8 cellular contexts compared by ENCODE assay signal in genomic region chr16:86510465-86511261, GRCh38. TPM values are rescaled to one million over a fixed set of nuclear protein-coding genes. Genes with fewer than 3 reads are reported as not detected.
A peak's percentile ranks its signal among the peaks of the same experiment; 100 is the strongest.
DNase-seq lines count a peak whose midpoint lies in the region; ATAC-seq and TF ChIP-seq lines count a peak whose summit lies in the region.

TSS of gene FOXF1 (plus strand) at chr16:86510527. CDS start at chr16:86510570, 43 bp downstream.

- H3K27ac ChIP-seq in right atrium auricular region, result peak within 1 kb of the TSS; percentile 54 to 78

- no peaks in the 10 kb centered on the region for H3K9me3 ChIP-seq in right atrium auricular region
- H3K9me3 ChIP-seq in skeletal muscle satellite cell (replicated peaks; ENCODE audit: low read length), result no peaks in the 10 kb centered on the region

- H3K4me3 ChIP-seq in right atrium auricular region, result peak within 1 kb of the TSS; percentile 46 to 63
- peak within 1 kb of the TSS; percentile 60 for H3K4me3 ChIP-seq in skeletal muscle satellite cell (ENCODE audit: low read length)

- no peaks in the 10 kb centered on the region for H3K9me3 Mint-ChIP-seq in activated CD4-positive, alpha-beta memory T cell treated with anti-CD3 and anti-CD28 coated beads, Interleukin-2, amount 10 ng/mL, durations not matched to agents 7 days and 5 days

- H3K4me3 Mint-ChIP-seq in activated CD4-positive, alpha-beta memory T cell treated with anti-CD3 and anti-CD28 coated beads, Interleukin-2, amount 10 ng/mL, durations not matched to agents 7 days and 5 days, result peak within 1 kb of the TSS; percentile 74

- POLR2A ChIA-PET in activated CD4-positive, alpha-beta memory T cell treated with anti-CD3 and anti-CD28 coated beads, Interleukin-2, amount 10 ng/mL, durations not matched to agents 7 days and 5 days (lab: Charles Lee), result no interaction called here

- peak within 1 kb of the TSS; percentile 78 for H3K4me2 ChIP-seq in skeletal muscle satellite cell (ENCODE audit: low read length)

- H3K36me3 Mint-ChIP-seq in activated CD4-positive, alpha-beta memory T cell treated with anti-CD3 and anti-CD28 coated beads, Interleukin-2, amount 10 ng/mL, durations not matched to agents 7 days and 5 days (ENCODE audit: low read depth), result peaks cover 10% of the 10 kb centered on the region

- peak within 1 kb of the TSS; percentile 44 for H3K27ac Mint-ChIP-seq in activated CD4-positive, alpha-beta memory T cell treated with anti-CD3 and anti-CD28 coated beads, Interleukin-2, amount 10 ng/mL, durations not matched to agents 7 days and 5 days

- H3K4me1 ChIP-seq in right atrium auricular region, result peaks cover 0 to 45% of the 10 kb centered on the region in 2 donors
- peaks cover 12% of the 10 kb centered on the region for H3K4me1 ChIP-seq in skeletal muscle satellite cell (ENCODE audit: control insufficient read depth, insufficient read depth, low read length)

- peak; percentile 38 for DNase-seq in GOT3 (lab: John Stamatoyannopoulos, UW)
- DNase-seq in activated CD4-positive, alpha-beta memory T cell treated with anti-CD3 and anti-CD28 coated beads, Interleukin-2, amount 10 ng/mL, durations not matched to agents 7 days and 5 days, result peak; percentile 19
- no peak for DNase-seq in right atrium auricular region (ENCODE audit: low spot score)
- no peak for DNase-seq in middle frontal gyrus (ENCODE audit: extremely low spot score, low spot score)
- DNase-seq in NCI-H526 treated with DMSO at 0.1 percent for 48 hours (lab: John Stamatoyannopoulos, UW), result no peak
- no peak for DNase-seq in GF-D8 (lab: John Stamatoyannopoulos, UW)

- H3K4me1 Mint-ChIP-seq in activated CD4-positive, alpha-beta memory T cell treated with anti-CD3 and anti-CD28 coated beads, Interleukin-2, amount 10 ng/mL, durations not matched to agents 7 days and 5 days, result peaks cover 22% of the 10 kb centered on the region

- H3K36me3 ChIP-seq in right atrium auricular region (no peaks in the 10 kb centered on the region), skeletal muscle satellite cell (ENCODE audit: insufficient read depth, low read length) (no peaks in the 10 kb centered on the region)

- ATAC-seq in GM21423 (IDR thresholded peaks at IDR 0.05; ENCODE audit: unreplicated experiment), result no peak

- no peak for TF ChIP-seq CTCF in right atrium auricular region (IDR thresholded peaks at IDR 0.05)

- H3K27me3 ChIP-seq in right atrium auricular region, result peaks cover 30 to 61% of the 10 kb centered on the region in 2 donors
- peaks cover 95% of the 10 kb centered on the region for H3K27me3 ChIP-seq in skeletal muscle satellite cell (ENCODE audit: control insufficient read depth, insufficient read depth, low read length)

- peaks cover 67% of the 10 kb centered on the region for H3K27me3 Mint-ChIP-seq in activated CD4-positive, alpha-beta memory T cell treated with anti-CD3 and anti-CD28 coated beads, Interleukin-2, amount 10 ng/mL, durations not matched to agents 7 days and 5 days

- H3K9ac ChIP-seq in skeletal muscle satellite cell (ENCODE audit: low read depth, low read length), result no peak within 1 kb of the TSS

- CTCF ChIA-PET in activated CD4-positive, alpha-beta memory T cell treated with anti-CD3 and anti-CD28 coated beads, Interleukin-2, amount 10 ng/mL, durations not matched to agents 7 days and 5 days (lab: Charles Lee), result no interaction called here

RNA-seq across cellular contexts. Expression of gene FOXF1, which starts in this region (rescaled TPM):
- not detected for total RNA-seq in activated CD4-positive, alpha-beta memory T cell treated with anti-CD3 and anti-CD28 coated beads, Interleukin-2, amount 10 ng/mL, durations not matched to agents 7 days and 5 days
- total RNA-seq in right atrium auricular region, result under 1 TPM in 1 of 2 donors, not detected in 1; 0.44 TPM
- total RNA-seq in skeletal muscle satellite cell (2012; rRNA removed), result under 0.01 and 0.22 TPM in 2 replicates

Comparison
In these comparisons a context has a peak if more than half of its experiments do, and no peak if none do; other contexts are left out.
1. Peak in DNase-seq in activated CD4-positive, alpha-beta memory T cell treated with anti-CD3 and anti-CD28 coated beads, Interleukin-2, amount 10 ng/mL, durations not matched to agents 7 days and 5 days; RNA of the gene not detected or under 1 TPM.